Comparison of ENCODE assay signal across 16 cellular contexts in genomic region chr2:101089942-101090799, GRCh38.
"Had no signal": no experiment of that assay in that cellular context is flagged by ENCODE, and none has a peak within 500 bp of the region (broad histone marks: within the 10 kb centered on the region; RNA-seq: fewer than 3 reads in every experiment).

No MANE protein-coding gene starts in this region.

- ATAC-seq: naive thymus-derived CD8-positive, alpha-beta T cell; pancreas; sciatic nerve had no signal

- H3K9me3 Mint-ChIP-seq: activated naive CD4-positive, alpha-beta T cell treated with anti-CD3 and anti-CD28 coated beads, Interleukin-2, amount 50 U/mL, for 24 hours; central memory CD8-positive, alpha-beta T cell had no signal

- H3K4me3 Mint-ChIP-seq: activated CD4-positive, alpha-beta T cell treated with anti-CD3 and anti-CD28 coated beads for 36 hours; activated naive CD4-positive, alpha-beta T cell treated with anti-CD3 and anti-CD28 coated beads, Interleukin-2, amount 50 U/mL, for 24 hours; central memory CD8-positive, alpha-beta T cell; naive thymus-derived CD8-positive, alpha-beta T cell; type B pancreatic cell had no signal

- H3K27ac Mint-ChIP-seq: activated CD4-positive, alpha-beta T cell treated with anti-CD3 and anti-CD28 coated beads for 36 hours; activated naive CD4-positive, alpha-beta T cell treated with anti-CD3 and anti-CD28 coated beads, Interleukin-2, amount 50 U/mL, for 24 hours; naive thymus-derived CD8-positive, alpha-beta T cell; type B pancreatic cell had no signal

- H3K27me3 ChIP-seq: ascending aorta, colonic mucosa, pancreas, testis had no signal

- H3K4me3 ChIP-seq: ascending aorta, colonic mucosa, pancreas, smooth muscle cell, testis had no signal

- H3K36me3 ChIP-seq: ascending aorta, colonic mucosa, neutrophil, pancreas had no signal

- H3K4me1 Mint-ChIP-seq: central memory CD8-positive, alpha-beta T cell had no signal

- H3K27me3 Mint-ChIP-seq: activated CD4-positive, alpha-beta T cell treated with anti-CD3 and anti-CD28 coated beads for 36 hours; type B pancreatic cell had no signal

- DNase-seq: activated CD4-positive, alpha-beta T cell treated with anti-CD3 and anti-CD28 coated beads for 36 hours; activated gamma-delta T cell; colonic mucosa; mesendoderm; naive thymus-derived CD8-positive, alpha-beta T cell; pancreas; stimulated activated CD4-positive, alpha-beta T cell treated with anti-CD3 and anti-CD28 coated beads, Interleukin-4, amount 100 ng/mL, for 1 hour; T1000; testis had no signal

- H3K36me3 Mint-ChIP-seq: activated naive CD4-positive, alpha-beta T cell treated with anti-CD3 and anti-CD28 coated beads, Interleukin-2, amount 50 U/mL, for 24 hours had no signal
